1 cellular context compared by ENCODE assay signal in the genomic region with DNA sequence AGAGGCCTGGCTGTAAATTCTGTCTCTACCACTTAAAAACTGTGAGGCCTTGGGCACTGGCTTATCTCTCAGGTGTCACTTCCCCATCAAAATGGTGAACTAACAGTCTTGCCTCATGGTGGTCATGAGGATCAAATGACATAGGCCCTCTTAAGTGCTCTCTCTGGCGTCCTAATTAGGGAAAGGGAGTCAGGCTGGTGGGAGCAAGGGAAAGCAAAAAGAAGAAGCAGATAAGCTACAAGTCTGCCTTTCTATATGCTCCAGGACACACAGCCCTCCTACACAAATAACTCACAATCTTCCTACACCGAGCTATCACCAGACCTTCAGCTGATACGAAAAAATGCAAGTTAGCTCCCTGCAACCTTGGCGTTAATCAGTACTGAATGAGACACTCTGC.
TF ChIP-seq lines count a peak whose summit lies in the region.

No MANE protein-coding gene starts in this region.

TF ChIP-seq in GM23338, 12 proteins besides CTCF, POLR2A, EP300 and RAD21 (continued from another document):
- TF ChIP-seq, protein P1, sequence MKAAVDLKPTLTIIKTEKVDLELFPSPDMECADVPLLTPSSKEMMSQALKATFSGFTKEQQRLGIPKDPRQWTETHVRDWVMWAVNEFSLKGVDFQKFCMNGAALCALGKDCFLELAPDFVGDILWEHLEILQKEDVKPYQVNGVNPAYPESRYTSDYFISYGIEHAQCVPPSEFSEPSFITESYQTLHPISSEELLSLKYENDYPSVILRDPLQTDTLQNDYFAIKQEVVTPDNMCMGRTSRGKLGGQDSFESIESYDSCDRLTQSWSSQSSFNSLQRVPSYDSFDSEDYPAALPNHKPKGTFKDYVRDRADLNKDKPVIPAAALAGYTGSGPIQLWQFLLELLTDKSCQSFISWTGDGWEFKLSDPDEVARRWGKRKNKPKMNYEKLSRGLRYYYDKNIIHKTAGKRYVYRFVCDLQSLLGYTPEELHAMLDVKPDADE (IDR thresholded peaks at IDR 0.05): no peak
